In the genomic region with DNA sequence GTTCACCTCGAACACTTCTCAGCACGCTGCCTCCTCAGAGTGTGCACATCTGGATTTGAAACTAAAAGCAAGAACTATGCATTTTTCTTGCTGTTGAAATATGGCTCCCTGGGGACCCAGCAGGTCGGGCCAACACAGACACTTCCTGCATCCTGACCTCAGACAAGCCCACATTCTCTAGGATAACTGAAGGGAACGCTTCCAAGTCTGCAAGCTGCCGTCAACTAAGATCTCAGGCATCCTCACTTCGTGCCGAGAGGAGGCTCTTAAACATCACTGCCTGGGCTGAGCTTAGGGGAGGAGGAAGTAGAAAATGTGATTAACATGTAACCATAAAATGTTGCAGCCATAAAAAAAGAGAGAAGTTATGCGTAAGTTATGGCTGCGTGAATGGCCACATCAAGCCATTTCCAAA, we compare ENCODE assay signal across 9 cellular contexts.
DNase-seq lines count a peak whose midpoint lies in the region; ATAC-seq lines count a peak whose summit lies in the region.
"Had no signal": no experiment of that assay in that cellular context is flagged by ENCODE, and none has a peak within 500 bp of the region (broad histone marks: within the 10 kb centered on the region; RNA-seq: fewer than 3 reads in every experiment).

No MANE protein-coding gene starts in this region.

- no peaks in the 10 kb centered on the region for H3K79me2 ChIP-seq in mesendoderm (ENCODE audit: control insufficient read depth, insufficient read depth, low read length)

- CTCF ChIA-PET in activated naive CD4-positive, alpha-beta T cell treated with anti-CD3 and anti-CD28 coated beads for 36 hours (lab: Charles Lee): no interaction called here

- H3K9ac ChIP-seq in BLaER1: peak overlapping the region; percentile 34; the same call in 1 of the 2 replicates
- no peak overlapping the region for H3K9ac ChIP-seq in mesendoderm (ENCODE audit: low read length)

- H3K4me2 ChIP-seq in BLaER1 (peak overlapping the region; percentile 77), mesendoderm (ENCODE audit: low read length) (no peak overlapping the region)

- H2BK5ac ChIP-seq in mesendoderm (ENCODE audit: low read length): no peak overlapping the region

- H4K5ac ChIP-seq in mesendoderm (ENCODE audit: low read length): no peak overlapping the region

- peaks cover 42% of the 10 kb centered on the region for H3K4me1 ChIP-seq in BLaER1
- no peaks in the 10 kb centered on the region for H3K4me1 ChIP-seq in mesendoderm (ENCODE audit: control insufficient read depth, low read depth, low read length)

- H2BK15ac ChIP-seq in mesendoderm (replicated peaks; ENCODE audit: low read depth): no peak overlapping the region

- peaks cover 32% of the 10 kb centered on the region for H3K9me3 ChIP-seq in BLaER1

- H3K79me1 ChIP-seq in mesendoderm (ENCODE audit: low read length): no peaks in the 10 kb centered on the region

- no peaks in the 10 kb centered on the region for H4K20me1 ChIP-seq in BLaER1

- H3K27ac ChIP-seq in BLaER1: 0 out of 2 replicates have a peak overlapping the region, but pooled peaks have one; percentile 22
- H3K27ac ChIP-seq in mesendoderm (ENCODE audit: low read depth, low read length): no peak overlapping the region

- peaks cover 2% of the 10 kb centered on the region for H3K4me1 Mint-ChIP-seq in activated naive CD4-positive, alpha-beta T cell treated with anti-CD3 and anti-CD28 coated beads for 36 hours (ENCODE audit: low read depth)

- peaks cover 13% of the 10 kb centered on the region for H3K9me3 Mint-ChIP-seq in activated naive CD4-positive, alpha-beta T cell treated with anti-CD3 and anti-CD28 coated beads for 36 hours

- H3K4ac ChIP-seq in mesendoderm (ENCODE audit: low read depth, low read length): no peak overlapping the region

- no peak overlapping the region for H4K8ac ChIP-seq in mesendoderm (ENCODE audit: low read depth, low read length)

- H3K23ac ChIP-seq in mesendoderm (ENCODE audit: low read length): no peak overlapping the region

- no peak overlapping the region for H3K4me3 Mint-ChIP-seq in activated naive CD4-positive, alpha-beta T cell treated with anti-CD3 and anti-CD28 coated beads for 36 hours

- intact Hi-C loops in activated naive CD4-positive, alpha-beta T cell treated with anti-CD3 and anti-CD28 coated beads for 36 hours (cut with micrococcal nuclease): no loop called here

- peaks cover 11% of the 10 kb centered on the region; the same call in 1 of the 2 replicates for H3K36me3 ChIP-seq in BLaER1
- no peaks in the 10 kb centered on the region for H3K36me3 ChIP-seq in mesendoderm (ENCODE audit: control insufficient read depth, insufficient read depth, low read length)

- no peaks in the 10 kb centered on the region for H3K36me3 Mint-ChIP-seq in activated naive CD4-positive, alpha-beta T cell treated with anti-CD3 and anti-CD28 coated beads for 36 hours (ENCODE audit: low read depth)

- H3K27me3 ChIP-seq in BLaER1 (no peaks in the 10 kb centered on the region), mesendoderm (ENCODE audit: insufficient read depth, low read length, poor library complexity) (no peaks in the 10 kb centered on the region)

- H3K56ac ChIP-seq in mesendoderm (ENCODE audit: low read length): no peak overlapping the region

- no peak overlapping the region for H3K27ac Mint-ChIP-seq in activated naive CD4-positive, alpha-beta T cell treated with anti-CD3 and anti-CD28 coated beads for 36 hours

- DNase-seq in GOT3 (lab: John Stamatoyannopoulos, UW): peak; percentile 83
- peak; percentile 61 for DNase-seq in SKM-1 (lab: John Stamatoyannopoulos, UW; ENCODE audit: unreplicated experiment)
- DNase-seq in left lobe of liver (ENCODE audit: low spot score): no peak
- DNase-seq in activated naive CD4-positive, alpha-beta T cell treated with anti-CD3 and anti-CD28 coated beads for 36 hours: no peak
- DNase-seq in NCI-H446 treated with DMSO at 0.1 percent for 48 hours (lab: John Stamatoyannopoulos, UW): no peak
- DNase-seq in mesendoderm: no peak

- H3K27me3 Mint-ChIP-seq in activated naive CD4-positive, alpha-beta T cell treated with anti-CD3 and anti-CD28 coated beads for 36 hours (ENCODE audit: low read depth): peaks cover 41% of the 10 kb centered on the region

- H3K4me3 ChIP-seq in BLaER1: peak overlapping the region; percentile 23; the same call in 1 of the 2 replicates
- H3K4me3 ChIP-seq in mesendoderm (ENCODE audit: low read length): no peak overlapping the region
- H3K4me3 ChIP-seq: skin epidermis had no signal

- peak; percentile 48 for ATAC-seq in left lobe of liver
- no peak for ATAC-seq in GM18858 (IDR thresholded peaks at IDR 0.05; ENCODE audit: unreplicated experiment)

- H2BK120ac ChIP-seq in mesendoderm (ENCODE audit: low read depth, low read length): no peak overlapping the region

- no peak overlapping the region for H2AK5ac ChIP-seq in mesendoderm (ENCODE audit: low read length)

- no CpG with 5 or more reads among the region's 9 CpGs for WGBS in mesendoderm (ENCODE audit: extremely low coverage, insufficient coverage, low lambda C conversion rate)

- no peak overlapping the region for H3K18ac ChIP-seq in mesendoderm (ENCODE audit: low read length)

Comparison
In these comparisons a context has a peak if more than half of its experiments do, and no peak if none do; other contexts are left out.
1. DNase-seq: peak in GOT3 (single experiment) and SKM-1 (single experiment); none in left lobe of liver (single experiment), activated naive CD4-positive, alpha-beta T cell treated with anti-CD3 and anti-CD28 coated beads for 36 hours (single experiment), NCI-H446 treated with DMSO at 0.1 percent for 48 hours (single experiment) and mesendoderm (single experiment).